Comparison of ENCODE assay signal across 12 cellular contexts in genomic region chr10:110411047-110411410, GRCh38.
DNase-seq lines count a peak whose midpoint lies in the region; ATAC-seq and TF ChIP-seq lines count a peak whose summit lies in the region.
"Had no signal": no experiment of that assay in that cellular context is flagged by ENCODE, and none has a peak within 500 bp of the region (broad histone marks: within the 10 kb centered on the region; RNA-seq: fewer than 3 reads in every experiment).

No MANE protein-coding gene starts in this region.

- H3K27ac Mint-ChIP-seq in activated T-cell treated with anti-CD3 and anti-CD28 coated beads, Interleukin-2, amount 50 U/mL, for 24 hours: no peak overlapping the region

- TF ChIP-seq CTCF in choroid plexus epithelial cell (conservative IDR thresholded peaks at IDR 0.05; ENCODE audit: low read depth, low read length): no peak

- WGBS in mesodermal cell (ENCODE audit: insufficient coverage in 2 of 2), 2 experiments: 91 to 97% methylated on average over 7 to 9 of the region's 9 CpGs

- DNase-seq in AG08395 (ENCODE audit: low spot score): peak; percentile 34
- DNase-seq in M059J (ENCODE audit: low read depth): peak; percentile 87
- peak; percentile 78 for DNase-seq in choroid plexus epithelial cell (ENCODE audit: low read depth)
- DNase-seq in activated T-cell treated with anti-CD3 and anti-CD28 coated beads, Interleukin-2, amount 50 U/mL, for 24 hours: no peak
- no peak for DNase-seq in stimulated activated CD4-positive, alpha-beta T cell treated with anti-CD3 and anti-CD28 coated beads, Interleukin-12 subunit alpha, Interleukin-12 subunit beta, amount 100 ng/mL, for 4 hours
- no peak for DNase-seq in NCI-H524 (lab: John Stamatoyannopoulos, UW)
- DNase-seq: NCI-H2081 treated with DMSO at 0.1 percent for 48 hours had no signal

- no peak for ATAC-seq in GM19455 (IDR thresholded peaks at IDR 0.05; ENCODE audit: unreplicated experiment)

- H3K27me3 Mint-ChIP-seq in activated T-cell treated with anti-CD3 and anti-CD28 coated beads, Interleukin-2, amount 50 U/mL, for 24 hours: no peaks in the 10 kb centered on the region

- H3K4me3 ChIP-seq in choroid plexus epithelial cell (ENCODE audit: low read depth, low read length) (no peak overlapping the region), mesodermal cell (ENCODE audit: extremely low read depth, insufficient read depth, low read length, poor library complexity, severe bottlenecking) (no peak overlapping the region)
- H3K4me3 ChIP-seq: skin epidermis had no signal

- no peaks in the 10 kb centered on the region for H3K9me3 ChIP-seq in mesodermal cell (ENCODE audit: control insufficient read depth, low read length)

- H3K36me3 ChIP-seq in mesodermal cell (ENCODE audit: control insufficient read depth, insufficient read depth, low read length): no peaks in the 10 kb centered on the region

- no peak overlapping the region for H3K4me3 Mint-ChIP-seq in activated T-cell treated with anti-CD3 and anti-CD28 coated beads, Interleukin-2, amount 50 U/mL, for 24 hours
- H3K4me3 Mint-ChIP-seq: stimulated activated naive CD8-positive, alpha-beta T cell treated with anti-CD3 and anti-CD28 coated beads, Interleukin-15, Interleukin-2, amounts not matched to agents 100 ng/mL and 50 ng/mL, for 24 hours had no signal

- H3K9me3 Mint-ChIP-seq in activated T-cell treated with anti-CD3 and anti-CD28 coated beads, Interleukin-2, amount 50 U/mL, for 24 hours: no peaks in the 10 kb centered on the region
- H3K9me3 Mint-ChIP-seq: stimulated activated naive CD8-positive, alpha-beta T cell treated with anti-CD3 and anti-CD28 coated beads, Interleukin-15, Interleukin-2, amounts not matched to agents 100 ng/mL and 50 ng/mL, for 24 hours had no signal

- H3K27ac ChIP-seq in mesodermal cell (ENCODE audit: low read depth, low read length, severe bottlenecking): peak overlapping the region; percentile 71
- H3K27ac ChIP-seq: C4-2B had no signal

- H3K4me1 Mint-ChIP-seq in activated T-cell treated with anti-CD3 and anti-CD28 coated beads, Interleukin-2, amount 50 U/mL, for 24 hours (ENCODE audit: low read depth): peaks cover 71% of the 10 kb centered on the region

- H3K36me3 Mint-ChIP-seq in activated T-cell treated with anti-CD3 and anti-CD28 coated beads, Interleukin-2, amount 50 U/mL, for 24 hours (ENCODE audit: low read depth): no peaks in the 10 kb centered on the region

- H3K4me1 ChIP-seq in mesodermal cell (ENCODE audit: control insufficient read depth, insufficient read depth, low read length, poor library complexity, severe bottlenecking): peaks cover 72% of the 10 kb centered on the region

Comparison
In these comparisons a context has a peak if more than half of its experiments do, and no peak if none do; other contexts are left out.
1. DNase-seq: peak in AG08395 (single experiment), M059J (single experiment) and choroid plexus epithelial cell (single experiment); none in activated T-cell treated with anti-CD3 and anti-CD28 coated beads, Interleukin-2, amount 50 U/mL, for 24 hours (single experiment), stimulated activated CD4-positive, alpha-beta T cell treated with anti-CD3 and anti-CD28 coated beads, Interleukin-12 subunit alpha, Interleukin-12 subunit beta, amount 100 ng/mL, for 4 hours (single experiment) and NCI-H524 (0 of 2).